ENCODE assay signal across 8 cellular contexts in the genomic region with DNA sequence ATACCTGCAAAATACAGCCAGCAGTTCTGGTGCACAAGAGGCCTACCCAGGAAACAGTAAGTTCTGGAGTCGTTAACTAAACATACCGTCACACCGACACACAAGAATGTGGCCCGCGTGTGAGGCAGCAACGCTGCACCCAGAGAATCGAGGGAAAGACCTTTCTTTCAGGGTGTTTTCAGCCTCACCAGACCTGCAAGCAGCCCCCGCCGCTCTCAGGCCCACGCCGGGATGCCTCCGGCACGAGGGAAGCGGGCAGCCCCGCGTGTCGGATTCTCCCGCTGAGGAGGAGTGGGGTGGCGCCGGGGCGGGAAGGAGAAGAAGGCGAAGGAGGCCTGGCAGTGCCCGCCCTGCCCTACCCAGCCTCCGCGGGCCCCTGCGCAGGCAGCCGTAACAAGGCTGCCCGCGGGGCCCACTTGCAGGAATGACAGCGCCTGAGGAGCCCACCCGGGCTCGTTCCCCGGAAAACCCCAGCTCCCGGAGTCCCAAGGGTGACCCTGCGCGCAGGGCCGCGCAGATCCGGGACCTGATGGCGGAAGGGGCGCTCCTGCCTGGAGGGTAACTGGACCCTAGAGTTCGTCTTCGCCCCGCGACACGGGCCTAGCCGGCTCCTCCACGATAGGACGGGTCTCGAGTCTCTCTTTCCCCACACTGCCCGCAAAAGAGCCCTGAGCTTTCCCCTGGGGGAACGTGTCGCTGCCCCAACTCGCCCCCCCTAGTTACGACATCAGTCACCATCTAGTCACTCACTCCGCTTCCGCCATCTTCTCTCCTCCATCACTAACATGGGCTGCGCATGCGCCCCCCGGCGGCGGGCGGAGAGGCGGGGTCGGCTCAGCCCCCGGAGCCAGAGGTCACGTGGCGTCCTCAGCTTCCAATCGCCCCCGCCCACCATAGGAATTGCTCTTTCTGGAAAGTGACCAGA. TPM values are rescaled to one million over a fixed set of nuclear protein-coding genes. Genes with fewer than 3 reads are reported as not detected.
DNase-seq lines count a peak whose midpoint lies in the region; ATAC-seq, FAIRE-seq and TF ChIP-seq lines count a peak whose summit lies in the region.

Gene PHC3, minus strand, starts transcription at position 782 of the 925 bp plus-strand sequence. Its CDS starts 18 bp downstream, at position 764.

- H3K36me3 Mint-ChIP-seq in Calu3 (ENCODE audit: insufficient read depth, unreplicated experiment), result peaks cover 47% of the 10 kb centered on the region
- H3K36me3 Mint-ChIP-seq in activated CD8-positive, alpha-beta memory T cell treated with anti-CD3 and anti-CD28 coated beads, Interleukin-2, amount 10 ng/mL, durations not matched to agents 7 days and 5 days, result peaks cover 27% of the 10 kb centered on the region

- peak within 1 kb of the TSS; percentile 98 for H3K4me3 Mint-ChIP-seq in Calu3 (ENCODE audit: low read depth, unreplicated experiment)
- H3K4me3 Mint-ChIP-seq in activated CD8-positive, alpha-beta memory T cell treated with anti-CD3 and anti-CD28 coated beads, Interleukin-2, amount 10 ng/mL, durations not matched to agents 7 days and 5 days, result peak within 1 kb of the TSS; percentile 89

- peak within 1 kb of the TSS; percentile 94 for H4K5ac ChIP-seq in H1 (ENCODE audit: insufficient read length, low read depth, low read length)

- peaks cover 0 to 2% of the 10 kb centered on the region in 2 experiments for H4K20me1 ChIP-seq in H1 (replicated peaks in 1 of 2; ENCODE audit: control insufficient read depth in 1 of 2, insufficient read depth in 2 of 2, low read length in 2 of 2)

- FAIRE-seq in H1 (lab: Jason Lieb, UNC), result no peak

- ATAC-seq in GM21423 (IDR thresholded peaks at IDR 0.05; ENCODE audit: unreplicated experiment), result peak; percentile 77
- ATAC-seq in activated CD8-positive, alpha-beta memory T cell treated with anti-CD3 and anti-CD28 coated beads, Interleukin-2, amount 10 ng/mL, durations not matched to agents 7 days and 5 days, result peak; percentile 84

- peak within 1 kb of the TSS; percentile 96 for H3K27ac Mint-ChIP-seq in Calu3 (ENCODE audit: unreplicated experiment)
- H3K27ac Mint-ChIP-seq in activated CD8-positive, alpha-beta memory T cell treated with anti-CD3 and anti-CD28 coated beads, Interleukin-2, amount 10 ng/mL, durations not matched to agents 7 days and 5 days, result peak within 1 kb of the TSS; percentile 100

- H3K23ac ChIP-seq in H1 (ENCODE audit: insufficient read length), result no peak within 1 kb of the TSS
- peak within 1 kb of the TSS in 1 of 2 experiments; percentile 20 for H3K23ac ChIP-seq in mesenchymal stem cell (ENCODE audit: low read length in 2 of 2)

- intact Hi-C loops in Calu3 (cut with micrococcal nuclease; ENCODE audit: unreplicated experiment), result loop anchor here (1.0 kb wide), 1 partner anchor 41 kb away; the partner anchor contains the start of gene PRKCI

- H3K27me3 Mint-ChIP-seq in Calu3 (ENCODE audit: unreplicated experiment), result no peaks in the 10 kb centered on the region
- no peaks in the 10 kb centered on the region for H3K27me3 Mint-ChIP-seq in activated CD8-positive, alpha-beta memory T cell treated with anti-CD3 and anti-CD28 coated beads, Interleukin-2, amount 10 ng/mL, durations not matched to agents 7 days and 5 days

- peak; percentile 38 to 88 for TF ChIP-seq POLR2A in H1 (IDR thresholded peaks at IDR 0.05; ENCODE audit: control extremely low read depth in 1 of 2, low read depth in 2 of 2, low read length in 2 of 2)

- TF ChIP-seq EP300 in H1 (IDR thresholded peaks at IDR 0.05; ENCODE audit: borderline replicate concordance in 1 of 2, low read depth in 2 of 2, low read length in 2 of 2), result no peak

- no peaks in the 10 kb centered on the region for H3K9me3 Mint-ChIP-seq in Calu3 (ENCODE audit: low read depth, unreplicated experiment)
- H3K9me3 Mint-ChIP-seq in activated CD8-positive, alpha-beta memory T cell treated with anti-CD3 and anti-CD28 coated beads, Interleukin-2, amount 10 ng/mL, durations not matched to agents 7 days and 5 days (ENCODE audit: low read depth), result no peaks in the 10 kb centered on the region

- H3K4me1 ChIP-seq in HUES48 (ENCODE audit: control insufficient read depth, insufficient read depth, low read length), result peaks cover 13% of the 10 kb centered on the region
- no peaks in the 10 kb centered on the region for H3K4me1 ChIP-seq in NT2/D1 (ENCODE audit: insufficient read depth, insufficient read length)
- H3K4me1 ChIP-seq in H1 (replicated peaks in 1 of 4; ENCODE audit: control insufficient read depth in 3 of 4, insufficient read depth in 4 of 4, low read length in 3 of 4), result peaks cover 0 to 6% (median 2%) of the 10 kb centered on the region in 4 experiments; a peak in 3 of 7 replicates
- H3K4me1 ChIP-seq in mesenchymal stem cell (ENCODE audit: control insufficient read depth, insufficient read depth, low read depth, low read length), result peaks cover 4% of the 10 kb centered on the region

- peak within 1 kb of the TSS; percentile 76 for H3K27ac ChIP-seq in HUES48 (ENCODE audit: low read depth, low read length)
- H3K27ac ChIP-seq in H1 (ENCODE audit: low read depth, low read length), result peak within 1 kb of the TSS; percentile 91
- peak within 1 kb of the TSS; percentile 84 for H3K27ac ChIP-seq in mesenchymal stem cell (ENCODE audit: low read length, poor library complexity, severe bottlenecking)

- peak within 1 kb of the TSS; percentile 99 for H4K8ac ChIP-seq in H1 (ENCODE audit: extremely low read depth, insufficient read depth, low read length)
- peak within 1 kb of the TSS; percentile 100 for H4K8ac ChIP-seq in mesenchymal stem cell (ENCODE audit: low read length)

- no peaks in the 10 kb centered on the region for H3K79me1 ChIP-seq in H1 (ENCODE audit: low read depth, low read length)
- peaks cover 3% of the 10 kb centered on the region for H3K79me1 ChIP-seq in mesenchymal stem cell (replicated peaks; ENCODE audit: low read length, poor library complexity, severe bottlenecking)

- H2AK5ac ChIP-seq in H1 (ENCODE audit: low read depth, low read length) (no peak within 1 kb of the TSS), mesenchymal stem cell (ENCODE audit: low read length, severe bottlenecking) (no peak within 1 kb of the TSS)

- H3K27me3 ChIP-seq in HUES48 (ENCODE audit: control insufficient read depth, insufficient read depth, low read length) (no peaks in the 10 kb centered on the region), NT2/D1 (ENCODE audit: insufficient read depth, insufficient read length) (no peaks in the 10 kb centered on the region), H1 (replicated peaks in 1 of 4; ENCODE audit: control insufficient read depth in 3 of 4, extremely low read depth in 1 of 4, insufficient read depth in 3 of 4, low read length in 3 of 4) (no peaks in the 10 kb centered on the region), mesenchymal stem cell (ENCODE audit: control insufficient read depth in 1 of 2, insufficient read depth in 1 of 2, low read length in 2 of 2) (no peaks in the 10 kb centered on the region)

- BruUV-seq in Calu3 (replicated peaks; lab: Mats Ljungman, UMichigan), result no TSS peak

- H2BK120ac ChIP-seq in H1 (replicated peaks; ENCODE audit: low read depth, low read length) (no peak within 1 kb of the TSS), mesenchymal stem cell (ENCODE audit: low read depth, low read length) (peak within 1 kb of the TSS; percentile 77)

- WGBS in H1 (ENCODE audit: extremely low coverage in 1 of 2, insufficient coverage in 1 of 2, insufficient read length in 1 of 2, insufficient replicate concordance in 2 of 2, low coverage in 1 of 2, low lambda C conversion rate in 2 of 2, missing lambda C conversion rate in 1 of 2), 2 experiments, result 1% methylated on average over 58 of the region's 70 CpGs; no CpG with 5 or more reads in 1 of the 2 experiments
- under 1% methylated on average over 67 of the region's 70 CpGs for WGBS in mesenchymal stem cell

- H3K4ac ChIP-seq in H1 (replicated peaks; ENCODE audit: insufficient read length, low read depth, low read length) (no peak within 1 kb of the TSS), mesenchymal stem cell (ENCODE audit: low read depth in 1 of 2, low read length in 2 of 2) (peak within 1 kb of the TSS; percentile 3 to 94)

- peaks cover 3% of the 10 kb centered on the region; the same call in 1 of the 2 replicates for H3K23me2 ChIP-seq in H1 (ENCODE audit: low read depth, low read length)

- peak within 1 kb of the TSS; percentile 86; the same call in 1 of the 2 replicates for H3K18ac ChIP-seq in H1 (ENCODE audit: extremely low read depth, low read length)
- H3K18ac ChIP-seq in mesenchymal stem cell (ENCODE audit: low read depth in 1 of 2, low read length in 2 of 2), result peak within 1 kb of the TSS; percentile 93 to 100

- H2BK12ac ChIP-seq in H1 (ENCODE audit: low read depth, low read length) (no peak within 1 kb of the TSS; the same call in 1 of the 2 replicates), mesenchymal stem cell (ENCODE audit: low read length in 2 of 2) (peak within 1 kb of the TSS in 1 of 2 experiments; percentile 10)

- H3K4me2 ChIP-seq in H1 (ENCODE audit: insufficient read depth in 1 of 2, low read depth in 2 of 2, low read length in 2 of 2) (peak within 1 kb of the TSS; percentile 71 to 97), mesenchymal stem cell (ENCODE audit: low read length, poor library complexity, severe bottlenecking) (peak within 1 kb of the TSS; percentile 99)

- no peak within 1 kb of the TSS for H3K14ac ChIP-seq in H1 (ENCODE audit: insufficient read length)
- peak within 1 kb of the TSS in 1 of 2 experiments; percentile 89 for H3K14ac ChIP-seq in mesenchymal stem cell (ENCODE audit: low read length in 2 of 2)

- CTCF ChIA-PET in Calu3 (lab: Charles Lee), result interaction anchor here (0.6 to 1.1 kb wide), 5 partner anchors 18 to 1579 kb away, joined by 3 to 5 read pairs (median 3); no protein-coding TSS in a partner anchor
- CTCF ChIA-PET in activated CD8-positive, alpha-beta memory T cell treated with anti-CD3 and anti-CD28 coated beads, Interleukin-2, amount 10 ng/mL, durations not matched to agents 7 days and 5 days (lab: Charles Lee), result interaction anchor here (0.5 to 2.5 kb wide), 5 partner anchors 9 to 412 kb away, joined by 3 to 9 read pairs (median 4); partner anchors contain the start of gene ACTRT3
- CTCF ChIA-PET in H1 (lab: Charles Lee; ENCODE audit: partially characterized antibody), result no interaction called here

- H3K4me3 ChIP-seq in HUES48 (ENCODE audit: low read depth, low read length) (peak within 1 kb of the TSS; percentile 100), NT2/D1 (ENCODE audit: insufficient read length, low read depth) (peak within 1 kb of the TSS; percentile 91), H1 (ENCODE audit: extremely low read depth in 1 of 4, insufficient read depth in 2 of 4, low read depth in 3 of 4, low read length in 4 of 4) (peak within 1 kb of the TSS; percentile 60 to 99 (median 95)), mesenchymal stem cell (ENCODE audit: insufficient read depth in 1 of 2, low read depth in 1 of 2, low read length in 2 of 2) (peak within 1 kb of the TSS; percentile 89 to 93)

- TF ChIP-seq CTCF in Calu3 (IDR thresholded peaks at IDR 0.05; ENCODE audit: unreplicated experiment) (no peak), H1 (IDR thresholded peaks at IDR 0.05; ENCODE audit: control extremely low read depth in 1 of 3, insufficient read depth in 1 of 3, low read depth in 1 of 3, low read length in 3 of 3) (no peak)

- H3K79me2 ChIP-seq in H1 (ENCODE audit: control insufficient read depth in 1 of 2, insufficient read depth in 2 of 2, low read length in 2 of 2), result peaks cover 0 to 26% of the 10 kb centered on the region in 2 experiments; a peak in 3 of 4 replicates

- H2BK15ac ChIP-seq in H1 (ENCODE audit: low read length), result no peak within 1 kb of the TSS
- H2BK15ac ChIP-seq in mesenchymal stem cell (ENCODE audit: low read depth, poor library complexity, severe bottlenecking), result no peak within 1 kb of the TSS

- peaks cover 19% of the 10 kb centered on the region for H3K4me1 Mint-ChIP-seq in Calu3 (ENCODE audit: low read depth, unreplicated experiment)
- peaks cover 19% of the 10 kb centered on the region for H3K4me1 Mint-ChIP-seq in activated CD8-positive, alpha-beta memory T cell treated with anti-CD3 and anti-CD28 coated beads, Interleukin-2, amount 10 ng/mL, durations not matched to agents 7 days and 5 days

- H3K36me3 ChIP-seq in HUES48 (ENCODE audit: control insufficient read depth, insufficient read depth, low read length) (peaks cover 28% of the 10 kb centered on the region), NT2/D1 (ENCODE audit: insufficient read depth, insufficient read length, low read length) (peaks cover 28% of the 10 kb centered on the region), H1 (ENCODE audit: control insufficient read depth in 2 of 4, insufficient read depth in 4 of 4, low read length in 3 of 4) (peaks cover 1 to 22% (median 9%) of the 10 kb centered on the region in 4 experiments; a peak in 7 of 8 replicates), mesenchymal stem cell (ENCODE audit: control insufficient read depth in 1 of 2, insufficient read depth in 2 of 2, low read depth in 1 of 2, low read length in 2 of 2) (peaks cover 9 to 25% of the 10 kb centered on the region in 2 experiments)

- no peak within 1 kb of the TSS for H2BK20ac ChIP-seq in H1 (ENCODE audit: low read length)

- H3K9ac ChIP-seq in HUES48 (ENCODE audit: low read depth, low read length), result peak within 1 kb of the TSS; percentile 93
- peak within 1 kb of the TSS; percentile 94 for H3K9ac ChIP-seq in NT2/D1 (ENCODE audit: insufficient read length, low read depth)
- H3K9ac ChIP-seq in H1 (replicated peaks in 1 of 4; ENCODE audit: extremely low read depth in 1 of 4, low read depth in 3 of 4, low read length in 3 of 4), result peak within 1 kb of the TSS; percentile 80 to 93 (median 88)
- peak within 1 kb of the TSS; percentile 97 for H3K9ac ChIP-seq in mesenchymal stem cell (ENCODE audit: low read length)

- no peaks in the 10 kb centered on the region for H3K9me3 ChIP-seq in HUES48 (ENCODE audit: control insufficient read depth, insufficient read depth, low read length)
- H3K9me3 ChIP-seq in NT2/D1 (ENCODE audit: insufficient read depth, low read length), result no peaks in the 10 kb centered on the region
- no peaks in the 10 kb centered on the region for H3K9me3 ChIP-seq in H1 (ENCODE audit: insufficient read depth in 2 of 2, low read depth in 1 of 2, low read length in 1 of 2)
- H3K9me3 ChIP-seq in mesenchymal stem cell (ENCODE audit: control insufficient read depth, low read length), result no peaks in the 10 kb centered on the region

- H2AFZ ChIP-seq in H1 (ENCODE audit: low read length) (peak within 1 kb of the TSS; percentile 95), mesenchymal stem cell (ENCODE audit: low read depth, low read length) (peak within 1 kb of the TSS; percentile 58)

- H4K91ac ChIP-seq in H1 (replicated peaks; ENCODE audit: insufficient read length, low read length) (no peak within 1 kb of the TSS), mesenchymal stem cell (ENCODE audit: low read length) (peak within 1 kb of the TSS; percentile 99)

- POLR2A ChIA-PET in H1 (lab: Charles Lee; ENCODE audit: partially characterized antibody), result interaction anchor here (0.6 to 2.4 kb wide), 6 partner anchors 35 to 68 kb away, joined by 3 to 7 read pairs (median 3); partner anchors contain the start of gene PRKCI

- peak within 1 kb of the TSS; percentile 90 for H3K56ac ChIP-seq in H1 (replicated peaks; ENCODE audit: insufficient read length, low read depth, low read length)

- H2BK5ac ChIP-seq in H1 (ENCODE audit: low read depth, low read length) (peak within 1 kb of the TSS; percentile 61; the same call in 1 of the 2 replicates), mesenchymal stem cell (ENCODE audit: low read depth, low read length, poor library complexity, severe bottlenecking) (peak within 1 kb of the TSS; percentile 85)

- no peak for TF ChIP-seq RAD21 in H1 (IDR thresholded peaks at IDR 0.05 in 1 of 2, conservative IDR thresholded peaks at IDR 0.05 in 1 of 2; ENCODE audit: low read depth in 2 of 2, low read length in 2 of 2)

- DNase-seq in Calu3 (peak; percentile 99), NT2/D1 (ENCODE audit: low read depth, low spot score) (peak; percentile 91), H1 (ENCODE audit: low read depth in 1 of 2, low spot score in 2 of 2) (peak; percentile 54 to 97), mesenchymal stem cell (peak; percentile 93)
- peak; percentile 95 for DNase-seq in activated CD8-positive, alpha-beta memory T cell treated with anti-CD3 and anti-CD28 coated beads, Interleukin-2, amount 10 ng/mL, durations not matched to agents 7 days and 5 days
- peak; percentile 89 for DNase-seq in stimulated activated CD8-positive, alpha-beta memory T cell treated with anti-CD3 and anti-CD28 coated beads, Interleukin-12 subunit alpha, Interleukin-12 subunit beta, amount 100 ng/mL, for 24 hours (ENCODE audit: extremely low read depth)

RNA-seq across cellular contexts. Expression of gene PHC3, which starts in this region (rescaled TPM):
- total RNA-seq in Calu3 (2022), result 113 and 118 TPM in 2 replicates
- total RNA-seq in activated CD8-positive, alpha-beta memory T cell treated with anti-CD3 and anti-CD28 coated beads, Interleukin-2, amount 10 ng/mL, durations not matched to agents 7 days and 5 days, result 10 to 100 TPM; 51.4 to 78.3 TPM
- 18.5 and 26.4 TPM in 2 replicates for total RNA-seq in H1 (2021; fragmentation: NEBNext Ultra II Directional; extraction: Animal tissue kit (Norgen Biotek cat#: 25700))
- polyA plus RNA-seq in H1 (2011; rRNA removed), result 19.0 and 29.2 TPM in 2 replicates
- polyA plus RNA-seq in H1 (2011; cell fraction: cytosol; rRNA removed), result 14.5 TPM
- polyA plus RNA-seq in H1 (2011; cell fraction: nucleus; rRNA removed), result 47.9 TPM
- polyA plus RNA-seq in H1 (2012, experiment 1 of 2), result 9.5 to 17.6 TPM (median 14.6 TPM) in 4 replicates
- polyA plus RNA-seq in H1 (2012, experiment 2 of 2), result 0.81 TPM
- polyA plus RNA-seq in H1 (2013, experiment 1 of 2), result 20.5 TPM
- polyA plus RNA-seq in H1 (2013, experiment 2 of 2), result 20.5 TPM
- polyA minus RNA-seq in H1 (2011; rRNA and poly(A)+ RNA removed), result 163 and 173 TPM in 2 replicates
- 25.7 TPM for polyA minus RNA-seq in H1 (2011; cell fraction: cytosol; rRNA and poly(A)+ RNA removed)
- 126 TPM for polyA minus RNA-seq in H1 (2011; cell fraction: nucleus; rRNA and poly(A)+ RNA removed)
- polyA plus RNA-seq in mesenchymal stem cell (2013, experiment 1 of 2), result 49.8 TPM
- 44.4 TPM for polyA plus RNA-seq in mesenchymal stem cell (2013, experiment 2 of 2)

Comparison
In these comparisons a context has a peak if more than half of its experiments do, and no peak if none do; other contexts are left out.
1. Peak in every context shown above with its lines: DNase-seq, ATAC-seq, H3K4me3 ChIP-seq and H3K27ac ChIP-seq.